Comparison of ENCODE assay signal across 10 cellular contexts in genomic region chr11:62054484-62055121, GRCh38.
DNase-seq lines count a peak whose midpoint lies in the region; ATAC-seq lines count a peak whose summit lies in the region.
"Had no signal": no experiment of that assay in that cellular context is flagged by ENCODE, and none has a peak within 500 bp of the region (broad histone marks: within the 10 kb centered on the region; RNA-seq: fewer than 3 reads in every experiment).

No MANE protein-coding gene starts in this region.

- no peaks in the 10 kb centered on the region for H3K36me3 Mint-ChIP-seq in activated CD4-positive, alpha-beta memory T cell treated with anti-CD3 and anti-CD28 coated beads, Interleukin-2, amount 10 ng/mL, durations not matched to agents 7 days and 5 days (ENCODE audit: low read depth)
- no peaks in the 10 kb centered on the region for H3K36me3 Mint-ChIP-seq in naive thymus-derived CD4-positive, alpha-beta T cell
- H3K36me3 Mint-ChIP-seq: naive B cell had no signal

- no peaks in the 10 kb centered on the region for H3K4me1 ChIP-seq in Karpas-422 (ENCODE audit: low read length)
- H3K4me1 ChIP-seq in naive thymus-derived CD4-positive, alpha-beta T cell (ENCODE audit: control insufficient read depth in 2 of 2, insufficient read depth in 2 of 2, low read length in 2 of 2): no peaks in the 10 kb centered on the region

- H3K27ac Mint-ChIP-seq in activated CD4-positive, alpha-beta memory T cell treated with anti-CD3 and anti-CD28 coated beads, Interleukin-2, amount 10 ng/mL, durations not matched to agents 7 days and 5 days: no peak overlapping the region
- no peak overlapping the region for H3K27ac Mint-ChIP-seq in naive thymus-derived CD4-positive, alpha-beta T cell

- no peaks in the 10 kb centered on the region for H3K9me3 Mint-ChIP-seq in activated CD4-positive, alpha-beta memory T cell treated with anti-CD3 and anti-CD28 coated beads, Interleukin-2, amount 10 ng/mL, durations not matched to agents 7 days and 5 days
- H3K9me3 Mint-ChIP-seq in naive thymus-derived CD4-positive, alpha-beta T cell: no peaks in the 10 kb centered on the region

- ATAC-seq in naive thymus-derived CD4-positive, alpha-beta T cell: no peak
- no peak for ATAC-seq in GM21619 (IDR thresholded peaks at IDR 0.05; ENCODE audit: unreplicated experiment)

- no peaks in the 10 kb centered on the region for H3K9me2 ChIP-seq in Karpas-422 (replicated peaks; ENCODE audit: insufficient read depth, low read length)

- H3K79me2 ChIP-seq in Karpas-422 (ENCODE audit: low read length): no peaks in the 10 kb centered on the region

- no peaks in the 10 kb centered on the region for H3K36me3 ChIP-seq in Karpas-422 (ENCODE audit: insufficient read depth, low read length)
- no peaks in the 10 kb centered on the region for H3K36me3 ChIP-seq in naive thymus-derived CD4-positive, alpha-beta T cell (ENCODE audit: control insufficient read depth in 2 of 3, insufficient read depth in 3 of 3, low read length in 3 of 3)
- H3K36me3 ChIP-seq: BLaER1 had no signal

- H3K27me3 ChIP-seq in Karpas-422 (ENCODE audit: low read length): no peaks in the 10 kb centered on the region
- no peaks in the 10 kb centered on the region for H3K27me3 ChIP-seq in naive thymus-derived CD4-positive, alpha-beta T cell (ENCODE audit: control insufficient read depth in 2 of 2, insufficient read depth in 2 of 2, low read length in 2 of 2)
- H3K27me3 ChIP-seq: BLaER1 had no signal

- no peak overlapping the region for H3K4me3 ChIP-seq in Karpas-422 (ENCODE audit: low read length)
- H3K4me3 ChIP-seq in naive thymus-derived CD4-positive, alpha-beta T cell (ENCODE audit: low read length): no peak overlapping the region
- H3K4me3 ChIP-seq: BLaER1 had no signal

- CTCF ChIA-PET in activated CD4-positive, alpha-beta memory T cell treated with anti-CD3 and anti-CD28 coated beads, Interleukin-2, amount 10 ng/mL, durations not matched to agents 7 days and 5 days (lab: Charles Lee): interaction anchor here (0.7 to 2.5 kb wide), 3 partner anchors 9 to 156 kb away, joined by 4 to 6 read pairs (median 6); no protein-coding TSS in a partner anchor
- CTCF ChIA-PET in naive thymus-derived CD4-positive, alpha-beta T cell (lab: Charles Lee): interaction anchor here (1.3 kb wide), 1 partner anchor 108 kb away, joined by 3 read pairs; no protein-coding TSS in a partner anchor

- DNase-seq in NCI-H1417 (lab: John Stamatoyannopoulos, UW): peak; percentile 20 to 69 (median 27)
- no peak for DNase-seq in NCI-H1417 treated with DMSO at 0.1 percent for 48 hours (lab: John Stamatoyannopoulos, UW)
- DNase-seq in Karpas-422: peak; percentile 77
- DNase-seq in activated CD4-positive, alpha-beta memory T cell treated with anti-CD3 and anti-CD28 coated beads, Interleukin-2, amount 10 ng/mL, durations not matched to agents 7 days and 5 days: peak; percentile 23
- peak in 7 of 9 donors; percentile 5 to 47 (median 21) for DNase-seq in naive thymus-derived CD4-positive, alpha-beta T cell
- no peak for DNase-seq in activated T-cell treated with anti-CD3 and anti-CD28 coated beads, Interleukin-2, amount 50 U/mL, for 48 hours
- no peak for DNase-seq in stimulated activated naive CD4-positive, alpha-beta T cell treated with Interleukin-2 at 50 U/mL for 16 hours (lab: John Stamatoyannopoulos, UW)
- DNase-seq: naive B cell had no signal

- no peaks in the 10 kb centered on the region for H4K20me1 ChIP-seq in Karpas-422 (ENCODE audit: insufficient read depth, low read depth, low read length)
- H4K20me1 ChIP-seq: BLaER1 had no signal

- no peak overlapping the region for H2AFZ ChIP-seq in Karpas-422 (ENCODE audit: low read length)

- intact Hi-C loops in naive thymus-derived CD4-positive, alpha-beta T cell (cut with micrococcal nuclease): loop anchor here (1.0 to 10.0 kb wide), 4 partner anchors 107 to 257 kb away; no protein-coding TSS in a partner anchor

- no peak overlapping the region for H3K4me2 ChIP-seq in Karpas-422 (ENCODE audit: low read depth, low read length, poor library complexity, severe bottlenecking)
- H3K4me2 ChIP-seq: BLaER1 had no signal

- no peak overlapping the region for H3K27ac ChIP-seq in Karpas-422 (ENCODE audit: low read length)
- no peak overlapping the region for H3K27ac ChIP-seq in naive thymus-derived CD4-positive, alpha-beta T cell (ENCODE audit: low read depth, low read length)
- H3K27ac ChIP-seq: BLaER1 had no signal

- POLR2A ChIA-PET in activated CD4-positive, alpha-beta memory T cell treated with anti-CD3 and anti-CD28 coated beads, Interleukin-2, amount 10 ng/mL, durations not matched to agents 7 days and 5 days (lab: Charles Lee): interaction anchor here (1.2 kb wide), 1 partner anchor 87 kb away, joined by 3 read pairs; the partner anchor contains the start of gene FTH1
- POLR2A ChIA-PET in naive thymus-derived CD4-positive, alpha-beta T cell (lab: Charles Lee): no interaction called here

- no peak overlapping the region for H3K9ac ChIP-seq in Karpas-422 (ENCODE audit: low read length)
- H3K9ac ChIP-seq: BLaER1 had no signal

- H3K4me3 Mint-ChIP-seq in activated CD4-positive, alpha-beta memory T cell treated with anti-CD3 and anti-CD28 coated beads, Interleukin-2, amount 10 ng/mL, durations not matched to agents 7 days and 5 days: no peak overlapping the region
- no peak overlapping the region for H3K4me3 Mint-ChIP-seq in naive thymus-derived CD4-positive, alpha-beta T cell
- H3K4me3 Mint-ChIP-seq: naive B cell had no signal

- no peaks in the 10 kb centered on the region for H3K4me1 Mint-ChIP-seq in activated CD4-positive, alpha-beta memory T cell treated with anti-CD3 and anti-CD28 coated beads, Interleukin-2, amount 10 ng/mL, durations not matched to agents 7 days and 5 days
- H3K4me1 Mint-ChIP-seq in naive thymus-derived CD4-positive, alpha-beta T cell: no peaks in the 10 kb centered on the region
- H3K4me1 Mint-ChIP-seq: naive B cell had no signal

- H3K27me3 Mint-ChIP-seq in activated CD4-positive, alpha-beta memory T cell treated with anti-CD3 and anti-CD28 coated beads, Interleukin-2, amount 10 ng/mL, durations not matched to agents 7 days and 5 days: peaks cover 14% of the 10 kb centered on the region
- H3K27me3 Mint-ChIP-seq in naive thymus-derived CD4-positive, alpha-beta T cell: peaks cover 0 to 24% (median 0%) of the 10 kb centered on the region in 5 donors

- no peaks in the 10 kb centered on the region for H3K9me3 ChIP-seq in Karpas-422 (ENCODE audit: low read length)
- no peaks in the 10 kb centered on the region for H3K9me3 ChIP-seq in naive thymus-derived CD4-positive, alpha-beta T cell (ENCODE audit: control insufficient read depth in 2 of 3, low read length in 3 of 3)
- H3K9me3 ChIP-seq: BLaER1 had no signal

Comparison
In these comparisons a context has a peak if more than half of its experiments do, and no peak if none do; other contexts are left out.
1. DNase-seq: peak in NCI-H1417 (3 of 3), Karpas-422 (single experiment), activated CD4-positive, alpha-beta memory T cell treated with anti-CD3 and anti-CD28 coated beads, Interleukin-2, amount 10 ng/mL, durations not matched to agents 7 days and 5 days (single experiment) and naive thymus-derived CD4-positive, alpha-beta T cell (7 of 9); none in NCI-H1417 treated with DMSO at 0.1 percent for 48 hours (single experiment), activated T-cell treated with anti-CD3 and anti-CD28 coated beads, Interleukin-2, amount 50 U/mL, for 48 hours (0 of 2) and stimulated activated naive CD4-positive, alpha-beta T cell treated with Interleukin-2 at 50 U/mL for 16 hours (single experiment).